9 cellular contexts compared by ENCODE assay signal in the genomic region with DNA sequence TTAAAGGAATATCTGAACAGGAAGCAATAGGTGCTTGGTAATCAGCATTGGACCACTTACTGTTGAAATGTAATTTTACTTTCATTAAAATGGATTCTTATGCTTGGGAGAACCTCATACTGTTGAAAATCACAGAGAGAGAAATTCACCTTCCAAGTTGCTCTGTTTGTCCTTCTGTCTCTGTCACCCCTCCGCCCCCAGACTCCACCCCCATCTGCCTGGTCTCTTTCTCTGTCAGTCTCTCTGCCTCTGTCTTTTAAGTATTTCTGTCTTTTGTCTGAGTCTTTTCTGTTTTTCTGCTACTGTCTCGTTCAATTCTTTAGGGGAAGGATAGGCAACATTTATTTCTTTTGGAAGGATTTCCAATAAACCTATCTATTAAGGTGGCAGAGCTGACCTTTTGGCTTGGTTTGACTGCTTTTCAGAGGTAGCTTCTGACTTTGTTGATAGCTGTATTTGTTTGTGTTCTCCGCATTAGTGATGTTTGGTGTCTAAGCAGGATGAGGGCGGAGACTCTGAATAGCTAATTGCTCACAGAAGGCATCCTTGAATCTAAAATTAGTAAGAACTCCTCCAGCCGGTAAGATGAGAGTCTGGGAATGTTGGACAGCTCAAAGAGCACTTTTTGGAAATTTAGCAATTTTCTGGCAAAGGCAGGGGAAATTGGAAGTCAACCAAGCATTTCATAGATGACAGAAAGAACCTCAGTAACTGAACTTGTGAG.
DNase-seq lines count a peak whose midpoint lies in the region; ATAC-seq and TF ChIP-seq lines count a peak whose summit lies in the region.
"Had no signal": no experiment of that assay in that cellular context is flagged by ENCODE, and none has a peak within 500 bp of the region (broad histone marks: within the 10 kb centered on the region; RNA-seq: fewer than 3 reads in every experiment).

No MANE protein-coding gene starts in this region.

- H3K27ac ChIP-seq in RWPE1, result 0 out of 2 replicates have a peak overlapping the region, but pooled peaks have one; percentile 29
- H3K27ac ChIP-seq in esophagus (ENCODE audit: low read depth in 2 of 2, low read length in 1 of 2), result peak overlapping the region; percentile 73 to 78
- peak overlapping the region; percentile 53 for H3K27ac ChIP-seq in neuronal stem cell (replicated peaks; ENCODE audit: low read length)

- no peak overlapping the region for H2BK15ac ChIP-seq in neuronal stem cell (ENCODE audit: low read length)

- 47 to 52% methylated on average over 5 of the region's 5 CpGs for WGBS in esophagus, 2 donors
- WGBS in neuronal stem cell (ENCODE audit: extremely low coverage in 2 of 2, insufficient read length in 2 of 2, insufficient replicate concordance in 1 of 2), 2 donors, result no CpG with 5 or more reads among the region's 5 CpGs

- no peak overlapping the region for H4K8ac ChIP-seq in neuronal stem cell (ENCODE audit: low read depth, low read length)

- H3K4me2 ChIP-seq in neuronal stem cell (ENCODE audit: insufficient read depth, low read length, poor library complexity, severe bottlenecking), result no peak overlapping the region

- POLR2A ChIA-PET in RWPE1 (lab: Yijun Ruan, JAX; ENCODE audit: low non-redundant PET), result no interaction called here
- POLR2A ChIA-PET in HEK293T (lab: Yijun Ruan, JAX), result interaction anchor here (0.6 kb wide), 1 partner anchor 92 kb away, joined by 3 read pairs; no protein-coding TSS in a partner anchor

- no peak for ATAC-seq in esophagus mucosa

- no peak overlapping the region for H2BK12ac ChIP-seq in neuronal stem cell (ENCODE audit: low read length)

- H3K9me3 Mint-ChIP-seq in mesothelial cell of epicardium, result no peaks in the 10 kb centered on the region

- H3K4me1 ChIP-seq in esophagus (ENCODE audit: control insufficient read depth in 2 of 2, insufficient read depth in 2 of 2, low read length in 1 of 2) (no peaks in the 10 kb centered on the region), neuronal stem cell (ENCODE audit: control insufficient read depth in 2 of 2, insufficient read depth in 1 of 2, low read depth in 1 of 2, low read length in 2 of 2) (peaks cover 22 to 35% of the 10 kb centered on the region in 2 donors)

- CTCF ChIA-PET in RWPE1 (lab: Yijun Ruan, JAX) (no interaction called here), HEK293T (lab: Yijun Ruan, JAX) (no interaction called here)

- TF ChIP-seq CTCF in RWPE1 (conservative IDR thresholded peaks at IDR 0.05; ENCODE audit: low read depth) (no peak), mesothelial cell of epicardium (IDR thresholded peaks at IDR 0.05; ENCODE audit: unreplicated experiment) (no peak)

- no peak overlapping the region for H4K91ac ChIP-seq in neuronal stem cell (ENCODE audit: low read depth, low read length, poor library complexity)

- no peak overlapping the region for H2BK120ac ChIP-seq in neuronal stem cell (ENCODE audit: low read depth, low read length)

- peak overlapping the region; percentile 42 to 51 for H3K4me3 ChIP-seq in esophagus (ENCODE audit: low read depth in 1 of 2, low read length in 2 of 2)
- H3K4me3 ChIP-seq in neuronal stem cell (ENCODE audit: low read length in 2 of 2), result peak overlapping the region in 1 of 2 donors; percentile 8

- no peak overlapping the region for H3K4me3 Mint-ChIP-seq in mesothelial cell of epicardium

- DNase-seq in AG20443 (ENCODE audit: low spot score), result peak; percentile 41
- DNase-seq in RWPE1 (ENCODE audit: low spot score), result no peak
- DNase-seq in neuronal stem cell (ENCODE audit: low spot score), result no peak
- DNase-seq in NK-92 treated with Interleukin-12 subunit alpha and Interleukin-12 subunit beta, amount 100 ng/mL, for 24 hours (lab: John Stamatoyannopoulos, UW), result no peak
- DNase-seq in mesothelial cell of epicardium (ENCODE audit: low spot score in 2 of 2, unreplicated experiment in 2 of 2), result no peak
- DNase-seq in HEK293T (ENCODE audit: extremely low spot score), result no peak
- DNase-seq: NCI-H1694 had no signal

- H3K36me3 ChIP-seq in esophagus (ENCODE audit: control insufficient read depth in 2 of 2, insufficient read depth in 2 of 2, low read length in 1 of 2), result peaks cover 0 to 2% of the 10 kb centered on the region in 2 donors
- peaks cover 0 to 1% of the 10 kb centered on the region in 2 donors for H3K36me3 ChIP-seq in neuronal stem cell (replicated peaks in 1 of 2; ENCODE audit: control insufficient read depth in 2 of 2, insufficient read depth in 2 of 2, low read length in 2 of 2)

- H3K23ac ChIP-seq in neuronal stem cell (ENCODE audit: low read depth, low read length, poor library complexity), result no peak overlapping the region

- no peak overlapping the region for H3K18ac ChIP-seq in neuronal stem cell (ENCODE audit: low read length)

- no peak overlapping the region for H3K14ac ChIP-seq in neuronal stem cell (ENCODE audit: low read length)

- H2BK5ac ChIP-seq in neuronal stem cell (ENCODE audit: low read length), result no peak overlapping the region

- no peak overlapping the region for H2AFZ ChIP-seq in neuronal stem cell (ENCODE audit: low read length)

- H3K9me3 ChIP-seq in esophagus (ENCODE audit: control insufficient read depth in 2 of 2, insufficient read depth in 1 of 2, low read depth in 1 of 2, low read length in 1 of 2), result no peaks in the 10 kb centered on the region
- no peaks in the 10 kb centered on the region for H3K9me3 ChIP-seq in neuronal stem cell (replicated peaks in 1 of 2; ENCODE audit: control insufficient read depth in 2 of 2, insufficient read depth in 1 of 2, low read depth in 1 of 2, low read length in 2 of 2)

- no peak overlapping the region for H2AK5ac ChIP-seq in neuronal stem cell (ENCODE audit: low read depth, low read length)

- H3K79me1 ChIP-seq in neuronal stem cell (ENCODE audit: low read depth, low read length), result peaks cover 4% of the 10 kb centered on the region

- H3K27me3 Mint-ChIP-seq in mesothelial cell of epicardium (ENCODE audit: low read depth), result no peaks in the 10 kb centered on the region

- H3K4ac ChIP-seq in neuronal stem cell (ENCODE audit: low read length), result no peak overlapping the region

- no peak overlapping the region for H3K27ac Mint-ChIP-seq in mesothelial cell of epicardium

- H3K4me1 Mint-ChIP-seq in mesothelial cell of epicardium, result peaks cover 36% of the 10 kb centered on the region

- no peaks in the 10 kb centered on the region for H3K36me3 Mint-ChIP-seq in mesothelial cell of epicardium

- H3K27me3 ChIP-seq in esophagus (ENCODE audit: control insufficient read depth in 1 of 2, insufficient read depth in 2 of 2, low read length in 2 of 2), result no peaks in the 10 kb centered on the region
- no peaks in the 10 kb centered on the region for H3K27me3 ChIP-seq in neuronal stem cell (ENCODE audit: control insufficient read depth in 3 of 3, insufficient read depth in 3 of 3, low read depth in 1 of 3, low read length in 3 of 3)

- H3K9ac ChIP-seq in neuronal stem cell (ENCODE audit: low read depth, low read length, poor library complexity), result no peak overlapping the region

TF ChIP-seq in HEK293T, 16 proteins besides CTCF, POLR2A, EP300 and RAD21:
- TF ChIP-seq BHLHE40 (IDR thresholded peaks at IDR 0.05; ENCODE audit: borderline replicate concordance), result no peak
- TF ChIP-seq ARNT (IDR thresholded peaks at IDR 0.05), result no peak
- TF ChIP-seq SP1 (IDR thresholded peaks at IDR 0.05), result no peak
- no peak for TF ChIP-seq ZNF384 (IDR thresholded peaks at IDR 0.05)
- no peak for TF ChIP-seq SUZ12 (IDR thresholded peaks at IDR 0.05)
